ENCODE assay signal across 14 cellular contexts in the genomic region with DNA sequence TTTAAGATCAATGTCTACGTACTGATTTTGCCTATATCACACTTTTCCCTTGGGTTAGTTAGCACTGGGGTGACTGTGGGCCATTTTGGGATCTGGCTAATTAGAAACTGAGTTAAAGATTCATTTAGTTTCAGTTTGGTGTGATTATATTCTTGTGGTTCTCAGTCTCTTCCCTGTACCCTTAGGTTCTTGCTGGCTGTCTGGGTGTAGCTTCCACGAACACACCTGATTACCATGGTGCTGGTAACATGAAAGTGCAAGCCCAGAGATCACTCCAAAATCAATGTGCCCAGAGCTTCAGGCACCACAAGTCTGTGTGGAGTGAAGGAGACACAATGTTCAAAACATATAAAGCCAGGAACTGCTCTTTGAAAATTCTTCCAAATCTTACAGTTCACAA.
"Had no signal": no experiment of that assay in that cellular context is flagged by ENCODE, and none has a peak within 500 bp of the region (broad histone marks: within the 10 kb centered on the region; RNA-seq: fewer than 3 reads in every experiment).

No MANE protein-coding gene starts in this region.

- H3K4me1 ChIP-seq: left lung, prostate gland, suprapubic skin, vagina had no signal

- DNase-seq: activated CD4-positive, alpha-beta T cell treated with anti-CD3 and anti-CD28 coated beads, Interleukin-2, amount 10 ng/mL, durations not matched to agents 7 days and 5 days; cerebellar nuclear complex; cortex of kidney; gastrocnemius medialis; heart left ventricle; left lung; stimulated activated naive CD8-positive, alpha-beta T cell treated with anti-CD3 and anti-CD28 coated beads, Interleukin-15, amount 100 ng/mL, for 72 hours; trophoblast cell had no signal

- H3K27me3 ChIP-seq: gastrocnemius medialis, heart left ventricle, left lung, right atrium auricular region, suprapubic skin, vagina had no signal

- H3K9me3 ChIP-seq: gastrocnemius medialis, heart left ventricle, left lung, prostate gland, right atrium auricular region, suprapubic skin, vagina had no signal

- H3K36me3 ChIP-seq: gastrocnemius medialis, heart left ventricle, left lung, prostate gland, right atrium auricular region, suprapubic skin, vagina had no signal

- H3K4me3 ChIP-seq: gastrocnemius medialis, heart left ventricle, left lung, prostate gland, right atrium auricular region, suprapubic skin, vagina had no signal

- H3K27ac ChIP-seq: gastrocnemius medialis, heart left ventricle, left lung, prostate gland, right atrium auricular region, suprapubic skin, vagina had no signal

- ATAC-seq: activated CD4-positive, CD25-positive, alpha-beta regulatory T cell treated with anti-CD3 and anti-CD28 coated beads, Interleukin-2, amount 50 U/mL, for 24 hours; esophagus mucosa; gastrocnemius medialis; heart left ventricle; left lung; stimulated activated naive CD8-positive, alpha-beta T cell treated with anti-CD3 and anti-CD28 coated beads, Interleukin-15, amount 100 ng/mL, for 72 hours had no signal
